In the genomic region with DNA sequence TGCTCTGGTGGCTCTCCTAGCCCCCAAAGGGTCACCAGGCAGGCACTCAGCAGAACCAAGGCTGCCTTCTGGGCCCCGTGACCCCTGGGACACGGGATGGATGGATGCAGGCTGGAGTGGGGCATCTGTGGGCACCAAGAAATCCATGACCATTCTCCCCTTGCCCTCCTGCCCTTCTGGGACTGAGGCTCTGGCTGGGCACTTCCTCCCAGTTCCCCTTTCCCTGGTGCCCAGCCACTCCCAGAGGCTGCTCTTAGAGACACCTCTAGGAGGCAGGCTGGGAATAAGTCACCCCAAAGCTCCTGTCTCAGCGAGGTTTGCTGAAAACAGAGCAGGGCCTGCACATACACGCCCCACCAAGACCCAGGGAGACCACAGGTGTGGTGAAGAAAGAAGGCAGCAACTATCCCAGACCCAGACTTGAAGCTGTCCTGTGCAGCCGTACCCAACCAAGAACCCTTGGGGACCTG, we compare ENCODE assay signal across 8 cellular contexts. TPM values are rescaled to one million over a fixed set of nuclear protein-coding genes. Genes with fewer than 3 reads are reported as not detected.
DNase-seq lines count a peak whose midpoint lies in the region; ATAC-seq and TF ChIP-seq lines count a peak whose summit lies in the region.

No MANE protein-coding gene starts in this region.

- H3K9me3 ChIP-seq in mammary epithelial cell (replicated peaks; ENCODE audit: insufficient read depth, low read length) (no peaks in the 10 kb centered on the region), lower lobe of right lung (no peaks in the 10 kb centered on the region), vagina (no peaks in the 10 kb centered on the region)

- H3K4me3 Mint-ChIP-seq in T-helper 1 cell treated with Interleukin-12 subunit alpha and Interleukin-12 subunit beta and Interleukin-4 antibody, amounts not matched to agents 30 μg/mL and 1 μg/mL, for 36 hours = peak overlapping the region; percentile 90

- in situ Hi-C loops in mammary epithelial cell (cut with MboI; ENCODE audit: low sequenced_read_pairs in 2 of 2) = no loop called here

- peaks cover 37% of the 10 kb centered on the region for H3K36me3 Mint-ChIP-seq in T-helper 1 cell treated with Interleukin-12 subunit alpha and Interleukin-12 subunit beta and Interleukin-4 antibody, amounts not matched to agents 30 μg/mL and 1 μg/mL, for 36 hours (ENCODE audit: low read depth)

- H3K79me2 ChIP-seq in mammary epithelial cell (ENCODE audit: insufficient read depth, low read length) = peaks cover 11% of the 10 kb centered on the region

- WGBS in mammary epithelial cell (ENCODE audit: low coverage, missing lambda C conversion rate) = 15% methylated on average over 2 of the region's 5 CpGs

- BruUV-seq in mammary epithelial cell (replicated peaks; lab: Mats Ljungman, UMichigan) = no TSS peak

- H2AFZ ChIP-seq in mammary epithelial cell (ENCODE audit: low read depth, low read length) = peak overlapping the region; percentile 85

- H3K9me3 Mint-ChIP-seq in T-helper 1 cell treated with Interleukin-12 subunit alpha and Interleukin-12 subunit beta and Interleukin-4 antibody, amounts not matched to agents 30 μg/mL and 1 μg/mL, for 36 hours = no peaks in the 10 kb centered on the region

- TF ChIP-seq POLR2A in vagina (IDR thresholded peaks at IDR 0.05) = no peak

- no peaks in the 10 kb centered on the region for H4K20me1 ChIP-seq in mammary epithelial cell (ENCODE audit: insufficient read depth, low read length)

- dilution Hi-C loops in mammary epithelial cell (cut with HindIII; ENCODE audit: low sequenced_read_pairs) = no loop called here

- intact Hi-C loops in mammary epithelial cell (cut with micrococcal nuclease) (loop anchor here (1.0 to 2.0 kb wide), 3 partner anchors 32 to 59 kb away; no protein-coding TSS in a partner anchor), lower lobe of right lung (cut with DNase I) (no loop called here), vagina (cut with DNase I) (no loop called here)

- no peaks in the 10 kb centered on the region for H3K27me3 ChIP-seq in mammary epithelial cell (ENCODE audit: insufficient read depth, low read length)
- H3K27me3 ChIP-seq in lower lobe of right lung (ENCODE audit: low read depth) = no peaks in the 10 kb centered on the region
- no peaks in the 10 kb centered on the region for H3K27me3 ChIP-seq in vagina

- DNase-seq in T-helper 1 cell (no peak), LoVo (ENCODE audit: low spot score) (peak; percentile 16), mammary epithelial cell (peak; percentile 73), lower lobe of right lung (peak; percentile 70), vagina (ENCODE audit: extremely low spot score in 2 of 2) (no peak), NK-92 (lab: John Stamatoyannopoulos, UW; ENCODE audit: unreplicated experiment) (no peak)

- peak overlapping the region; percentile 90 for H3K4me2 ChIP-seq in mammary epithelial cell (ENCODE audit: insufficient read depth, low read depth, low read length)

- TF ChIP-seq CTCF in mammary epithelial cell (conservative IDR thresholded peaks at IDR 0.05 in 1 of 2, IDR thresholded peaks at IDR 0.05 in 1 of 2; ENCODE audit: extremely low read depth in 1 of 2, insufficient read depth in 1 of 2, low read depth in 1 of 2, low read length in 2 of 2) (peak; percentile 34 to 43), lower lobe of right lung (IDR thresholded peaks at IDR 0.05) (peak; percentile 32), vagina (IDR thresholded peaks at IDR 0.05) (peak in 1 of 3 experiments; percentile 11)

- CTCF ChIA-PET in mammary epithelial cell (lab: Charles Lee; ENCODE audit: low non-redundant PET) = interaction anchor here (0.5 to 0.6 kb wide), 3 partner anchors 10 to 36 kb away, joined by 3 to 7 read pairs (median 5); no protein-coding TSS in a partner anchor

- H3K9ac ChIP-seq in mammary epithelial cell (ENCODE audit: insufficient read depth, low read length) = peak overlapping the region; percentile 67

- H3K4me1 ChIP-seq in mammary epithelial cell (ENCODE audit: insufficient read depth, low read length) (peaks cover 22% of the 10 kb centered on the region), lower lobe of right lung (peaks cover 50% of the 10 kb centered on the region), vagina (peaks cover 35% of the 10 kb centered on the region)

- ATAC-seq in lower lobe of right lung (peak; percentile 54 to 66), GM21528 (IDR thresholded peaks at IDR 0.05; ENCODE audit: low FRiP score, unreplicated experiment) (no peak)

- H3K4me3 ChIP-seq in mammary epithelial cell (replicated peaks in 1 of 3; ENCODE audit: insufficient read depth in 1 of 3, low read depth in 2 of 3, low read length in 3 of 3) (peak overlapping the region; percentile 19 to 44 (median 37)), lower lobe of right lung (peak overlapping the region; percentile 76), vagina (peak overlapping the region; percentile 45 to 60)

- H3K36me3 ChIP-seq in mammary epithelial cell (ENCODE audit: insufficient read depth, low read length) (no peaks in the 10 kb centered on the region), lower lobe of right lung (peaks cover 42% of the 10 kb centered on the region), vagina (peaks cover 0 to 23% of the 10 kb centered on the region in 2 donors)

- H3K4me1 Mint-ChIP-seq in T-helper 1 cell treated with Interleukin-12 subunit alpha and Interleukin-12 subunit beta and Interleukin-4 antibody, amounts not matched to agents 30 μg/mL and 1 μg/mL, for 36 hours (ENCODE audit: low read depth) = peaks cover 47% of the 10 kb centered on the region

- H3K27ac ChIP-seq in mammary epithelial cell (ENCODE audit: insufficient read depth, low read depth, low read length) (peak overlapping the region; percentile 58), lower lobe of right lung (peak overlapping the region; percentile 99), vagina (peak overlapping the region; percentile 98)

- H3K27ac Mint-ChIP-seq in T-helper 1 cell treated with Interleukin-12 subunit alpha and Interleukin-12 subunit beta and Interleukin-4 antibody, amounts not matched to agents 30 μg/mL and 1 μg/mL, for 36 hours = peak overlapping the region; percentile 94

- H3K27me3 Mint-ChIP-seq in T-helper 1 cell treated with Interleukin-12 subunit alpha and Interleukin-12 subunit beta and Interleukin-4 antibody, amounts not matched to agents 30 μg/mL and 1 μg/mL, for 36 hours (ENCODE audit: low read depth) = no peaks in the 10 kb centered on the region

RNA-seq across cellular contexts. Expression of a gene that starts 0.9 kb away (rescaled TPM):
- 10 to 100 TPM; 10.7 to 36.6 TPM for total RNA-seq in mammary epithelial cell
- polyA plus RNA-seq in mammary epithelial cell = 35.3 TPM
- polyA minus RNA-seq in mammary epithelial cell = 22.4 TPM
- total RNA-seq in lower lobe of right lung = 120 TPM
- 103 TPM for total RNA-seq in vagina

RNA-seq across cellular contexts. Expression of a gene that starts 10.8 kb away (rescaled TPM):
- total RNA-seq in mammary epithelial cell (not detected), lower lobe of right lung (not detected), vagina (not detected)
- not detected for polyA plus RNA-seq in mammary epithelial cell
- not detected for polyA minus RNA-seq in mammary epithelial cell

RNA-seq across cellular contexts. Expression of a gene that starts 19.1 kb away (rescaled TPM):
- total RNA-seq in mammary epithelial cell (not detected), lower lobe of right lung (48.8 TPM), vagina (37.1 TPM)
- polyA plus RNA-seq in mammary epithelial cell = not detected
- polyA minus RNA-seq in mammary epithelial cell = not detected

RNA-seq across cellular contexts. Expression of a gene that starts 42.3 kb away (rescaled TPM):
- total RNA-seq in mammary epithelial cell (10 to 100 TPM in 1 of 2 donors, 1 to 10 TPM in 1; 6.7 to 12.9 TPM), lower lobe of right lung (10.0 TPM), vagina (7.6 TPM)
- 3.3 TPM for polyA plus RNA-seq in mammary epithelial cell
- polyA minus RNA-seq in mammary epithelial cell = 6.6 TPM

Comparison
In these comparisons a context has a peak if more than half of its experiments do, and no peak if none do; other contexts are left out.
1. DNase-seq: peak in LoVo (single experiment), mammary epithelial cell (single experiment) and lower lobe of right lung (single experiment); none in T-helper 1 cell (0 of 5), vagina (0 of 2) and NK-92 (single experiment).
2. RNA of a gene that starts 19.1 kb away (total RNA-seq): 48.8 TPM in lower lobe of right lung (single experiment) and 37.1 TPM in vagina (single experiment); not detected in mammary epithelial cell; every median in the first group is over 10 times any median in the second.
3. Peak in every context shown above with its lines, with median percentiles within 50 percentile points of each other: H3K27ac ChIP-seq and H3K4me3 ChIP-seq.